ENCODE assay signal across 27 cellular contexts in genomic region chr4:162016991-162017390, GRCh38.
"Had no signal": no experiment of that assay in that cellular context is flagged by ENCODE, and none has a peak within 500 bp of the region (broad histone marks: within the 10 kb centered on the region; RNA-seq: fewer than 3 reads in every experiment).

No MANE protein-coding gene starts in this region.

- ATAC-seq: activated CD4-positive, alpha-beta T cell treated with anti-CD3 and anti-CD28 coated beads for 36 hours; activated CD8-positive, alpha-beta memory T cell treated with anti-CD3 and anti-CD28 coated beads, Interleukin-2, amount 10 ng/mL, durations not matched to agents 7 days and 5 days; activated CD8-positive, alpha-beta T cell treated with anti-CD3 and anti-CD28 coated beads, Interleukin-2, amount 10 ng/mL, durations not matched to agents 7 days and 5 days had no signal

- DNase-seq: activated CD4-positive, alpha-beta memory T cell treated with anti-CD3 and anti-CD28 coated beads for 36 hours; activated CD4-positive, alpha-beta T cell treated with anti-CD3 and anti-CD28 coated beads for 36 hours; activated CD4-positive, alpha-beta T cell treated with anti-CD3 and anti-CD28 coated beads, Interleukin-2, amount 10 ng/mL, durations not matched to agents 24 days and 14 days; activated CD4-positive, CD25-positive, alpha-beta regulatory T cell; activated CD4-positive, CD25-positive, alpha-beta regulatory T cell treated with anti-CD3 and anti-CD28 coated beads, Interleukin-2, amount 50 U/mL, for 72 hours; activated CD8-positive, alpha-beta memory T cell treated with anti-CD3 and anti-CD28 coated beads, Interleukin-2, amount 10 ng/mL, durations not matched to agents 7 days and 5 days; activated CD8-positive, alpha-beta memory T cell treated with anti-CD3 and anti-CD28 coated beads, Interleukin-2, amount 50 U/mL, for 4 hours; activated CD8-positive, alpha-beta T cell treated with anti-CD3 and anti-CD28 coated beads, Interleukin-2, amount 10 ng/mL, durations not matched to agents 7 days and 5 days; activated gamma-delta T cell treated with Interleukin-2 at 50 U/mL for 16 hours; activated naive CD4-positive, alpha-beta T cell treated with anti-CD3 and anti-CD28 coated beads, Interleukin-2, amount 50 U/mL, for 16 hours; activated naive CD4-positive, alpha-beta T cell treated with Interleukin-2 at 50 U/mL for 16 hours; activated T-cell treated with anti-CD3 and anti-CD28 coated beads, Interleukin-2, amount 50 U/mL, for 1 hour; activated T-cell treated with anti-CD3 and anti-CD28 coated beads, Interleukin-2, amount 50 U/mL, for 48 hours; amniotic stem cell; anterior cingulate cortex; brain microvascular endothelial cell; colonic mucosa; effector CD8-positive, alpha-beta T cell; esophagus squamous epithelium; head of caudate nucleus; hippocampal formation; T-helper 2 cell had no signal

- FAIRE-seq: astrocyte, bronchial epithelial cell, endometrium, endothelial cell of umbilical vein, frontal cortex had no signal
